1 cellular context compared by ENCODE assay signal in the genomic region with DNA sequence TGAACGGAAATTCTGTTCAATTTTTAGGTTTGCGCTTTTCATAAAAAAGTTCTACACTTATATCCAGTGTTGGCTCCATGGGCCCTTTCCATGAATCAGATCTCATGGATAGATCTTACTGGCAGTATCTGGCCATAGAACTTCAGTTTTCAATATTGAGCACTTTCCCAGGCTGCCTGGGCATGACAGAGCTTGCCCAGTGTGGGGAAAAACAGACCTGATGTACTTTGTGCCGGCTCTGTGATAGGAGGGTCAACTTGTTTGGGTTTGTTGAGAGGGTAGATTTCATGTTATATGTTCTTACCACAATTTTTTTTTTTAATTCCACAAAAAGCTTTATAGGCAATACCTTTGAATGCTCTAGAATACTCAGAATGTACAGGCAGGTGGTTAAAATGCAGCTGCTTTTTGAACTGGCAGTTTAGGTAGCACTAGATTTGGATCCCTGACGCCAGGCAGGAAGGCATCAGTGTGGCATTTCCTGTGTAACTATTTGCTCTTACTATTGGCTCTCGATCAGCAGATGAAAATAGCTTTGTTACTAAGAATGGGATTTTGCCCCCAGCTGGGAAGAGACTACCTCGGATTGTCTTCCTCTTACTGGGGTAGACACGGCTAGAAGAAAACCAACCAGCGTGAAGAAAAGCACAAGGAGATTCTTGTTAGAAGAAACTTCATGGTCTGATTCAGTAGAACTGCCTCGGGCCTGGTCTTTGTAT.
TF ChIP-seq lines count a peak whose summit lies in the region.

No MANE protein-coding gene starts in this region.

TF ChIP-seq in GM12878, 131 proteins besides CTCF, POLR2A, EP300 and RAD21 (continued from another document and continues in another):
- TF ChIP-seq, protein P1, sequence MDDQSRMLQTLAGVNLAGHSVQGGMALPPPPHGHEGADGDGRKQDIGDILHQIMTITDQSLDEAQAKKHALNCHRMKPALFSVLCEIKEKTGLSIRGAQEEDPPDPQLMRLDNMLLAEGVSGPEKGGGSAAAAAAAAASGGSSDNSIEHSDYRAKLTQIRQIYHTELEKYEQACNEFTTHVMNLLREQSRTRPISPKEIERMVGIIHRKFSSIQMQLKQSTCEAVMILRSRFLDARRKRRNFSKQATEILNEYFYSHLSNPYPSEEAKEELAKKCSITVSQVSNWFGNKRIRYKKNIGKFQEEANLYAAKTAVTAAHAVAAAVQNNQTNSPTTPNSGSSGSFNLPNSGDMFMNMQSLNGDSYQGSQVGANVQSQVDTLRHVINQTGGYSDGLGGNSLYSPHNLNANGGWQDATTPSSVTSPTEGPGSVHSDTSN (IDR thresholded peaks at IDR 0.05; ENCODE audit: insufficient replicate concordance, low read depth, low read length): no peak
- no peak for TF ChIP-seq ZNF622 (IDR thresholded peaks at IDR 0.05)
- no peak for TF ChIP-seq SMARCA5 (IDR thresholded peaks at IDR 0.05)
- TF ChIP-seq SUPT20H (IDR thresholded peaks at IDR 0.05; ENCODE audit: borderline replicate concordance, control insufficient read depth, low read depth, low read length): no peak
- TF ChIP-seq ZNF217 (IDR thresholded peaks at IDR 0.05): no peak
- no peak for TF ChIP-seq MYC (IDR thresholded peaks at IDR 0.05; ENCODE audit: insufficient read depth, insufficient read length, insufficient replicate concordance, low read length, severe bottlenecking)
- no peak for TF ChIP-seq ZNF384 (IDR thresholded peaks at IDR 0.05; ENCODE audit: borderline replicate concordance, low read depth, low read length)
- no peak for TF ChIP-seq HDGF (IDR thresholded peaks at IDR 0.05)
- TF ChIP-seq, protein P2, sequence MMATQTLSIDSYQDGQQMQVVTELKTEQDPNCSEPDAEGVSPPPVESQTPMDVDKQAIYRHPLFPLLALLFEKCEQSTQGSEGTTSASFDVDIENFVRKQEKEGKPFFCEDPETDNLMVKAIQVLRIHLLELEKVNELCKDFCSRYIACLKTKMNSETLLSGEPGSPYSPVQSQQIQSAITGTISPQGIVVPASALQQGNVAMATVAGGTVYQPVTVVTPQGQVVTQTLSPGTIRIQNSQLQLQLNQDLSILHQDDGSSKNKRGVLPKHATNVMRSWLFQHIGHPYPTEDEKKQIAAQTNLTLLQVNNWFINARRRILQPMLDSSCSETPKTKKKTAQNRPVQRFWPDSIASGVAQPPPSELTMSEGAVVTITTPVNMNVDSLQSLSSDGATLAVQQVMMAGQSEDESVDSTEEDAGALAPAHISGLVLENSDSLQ (IDR thresholded peaks at IDR 0.05): no peak
- TF ChIP-seq EED (IDR thresholded peaks at IDR 0.05; ENCODE audit: low read depth): 0 out of 2 replicates have a peak, but pooled peaks have one; percentile 34
- no peak for TF ChIP-seq PML (IDR thresholded peaks at IDR 0.05; ENCODE audit: low read length)
- TF ChIP-seq ZNF274 (IDR thresholded peaks at IDR 0.05; ENCODE audit: insufficient read depth, insufficient read length): no peak
- no peak for TF ChIP-seq TCF7 (IDR thresholded peaks at IDR 0.05; ENCODE audit: borderline replicate concordance)
- no peak for TF ChIP-seq ESRRA (IDR thresholded peaks at IDR 0.05; ENCODE audit: low read length)
- TF ChIP-seq, protein P3, sequence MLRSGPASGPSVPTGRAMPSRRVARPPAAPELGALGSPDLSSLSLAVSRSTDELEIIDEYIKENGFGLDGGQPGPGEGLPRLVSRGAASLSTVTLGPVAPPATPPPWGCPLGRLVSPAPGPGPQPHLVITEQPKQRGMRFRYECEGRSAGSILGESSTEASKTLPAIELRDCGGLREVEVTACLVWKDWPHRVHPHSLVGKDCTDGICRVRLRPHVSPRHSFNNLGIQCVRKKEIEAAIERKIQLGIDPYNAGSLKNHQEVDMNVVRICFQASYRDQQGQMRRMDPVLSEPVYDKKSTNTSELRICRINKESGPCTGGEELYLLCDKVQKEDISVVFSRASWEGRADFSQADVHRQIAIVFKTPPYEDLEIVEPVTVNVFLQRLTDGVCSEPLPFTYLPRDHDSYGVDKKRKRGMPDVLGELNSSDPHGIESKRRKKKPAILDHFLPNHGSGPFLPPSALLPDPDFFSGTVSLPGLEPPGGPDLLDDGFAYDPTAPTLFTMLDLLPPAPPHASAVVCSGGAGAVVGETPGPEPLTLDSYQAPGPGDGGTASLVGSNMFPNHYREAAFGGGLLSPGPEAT (IDR thresholded peaks at IDR 0.05; ENCODE audit: low read depth): no peak
- TF ChIP-seq, protein P4, sequence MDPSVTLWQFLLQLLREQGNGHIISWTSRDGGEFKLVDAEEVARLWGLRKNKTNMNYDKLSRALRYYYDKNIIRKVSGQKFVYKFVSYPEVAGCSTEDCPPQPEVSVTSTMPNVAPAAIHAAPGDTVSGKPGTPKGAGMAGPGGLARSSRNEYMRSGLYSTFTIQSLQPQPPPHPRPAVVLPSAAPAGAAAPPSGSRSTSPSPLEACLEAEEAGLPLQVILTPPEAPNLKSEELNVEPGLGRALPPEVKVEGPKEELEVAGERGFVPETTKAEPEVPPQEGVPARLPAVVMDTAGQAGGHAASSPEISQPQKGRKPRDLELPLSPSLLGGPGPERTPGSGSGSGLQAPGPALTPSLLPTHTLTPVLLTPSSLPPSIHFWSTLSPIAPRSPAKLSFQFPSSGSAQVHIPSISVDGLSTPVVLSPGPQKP (IDR thresholded peaks at IDR 0.05; ENCODE audit: low read depth, low read length): no peak
- no peak for TF ChIP-seq SIX5 (IDR thresholded peaks at IDR 0.05; ENCODE audit: low read depth, low read length, severe bottlenecking)
- TF ChIP-seq FOXK2 (IDR thresholded peaks at IDR 0.05): no peak
- TF ChIP-seq TARDBP (IDR thresholded peaks at IDR 0.05; ENCODE audit: borderline replicate concordance): no peak
- TF ChIP-seq ETV6 (conservative IDR thresholded peaks at IDR 0.05 in 1 of 2, IDR thresholded peaks at IDR 0.05 in 1 of 2; ENCODE audit: borderline replicate concordance in 1 of 2, low read depth in 1 of 2): peak in 1 of 2 experiments; percentile 42; a peak in 2 of 4 replicates
- TF ChIP-seq CHD4 (IDR thresholded peaks at IDR 0.05): no peak
- TF ChIP-seq, protein P5, sequence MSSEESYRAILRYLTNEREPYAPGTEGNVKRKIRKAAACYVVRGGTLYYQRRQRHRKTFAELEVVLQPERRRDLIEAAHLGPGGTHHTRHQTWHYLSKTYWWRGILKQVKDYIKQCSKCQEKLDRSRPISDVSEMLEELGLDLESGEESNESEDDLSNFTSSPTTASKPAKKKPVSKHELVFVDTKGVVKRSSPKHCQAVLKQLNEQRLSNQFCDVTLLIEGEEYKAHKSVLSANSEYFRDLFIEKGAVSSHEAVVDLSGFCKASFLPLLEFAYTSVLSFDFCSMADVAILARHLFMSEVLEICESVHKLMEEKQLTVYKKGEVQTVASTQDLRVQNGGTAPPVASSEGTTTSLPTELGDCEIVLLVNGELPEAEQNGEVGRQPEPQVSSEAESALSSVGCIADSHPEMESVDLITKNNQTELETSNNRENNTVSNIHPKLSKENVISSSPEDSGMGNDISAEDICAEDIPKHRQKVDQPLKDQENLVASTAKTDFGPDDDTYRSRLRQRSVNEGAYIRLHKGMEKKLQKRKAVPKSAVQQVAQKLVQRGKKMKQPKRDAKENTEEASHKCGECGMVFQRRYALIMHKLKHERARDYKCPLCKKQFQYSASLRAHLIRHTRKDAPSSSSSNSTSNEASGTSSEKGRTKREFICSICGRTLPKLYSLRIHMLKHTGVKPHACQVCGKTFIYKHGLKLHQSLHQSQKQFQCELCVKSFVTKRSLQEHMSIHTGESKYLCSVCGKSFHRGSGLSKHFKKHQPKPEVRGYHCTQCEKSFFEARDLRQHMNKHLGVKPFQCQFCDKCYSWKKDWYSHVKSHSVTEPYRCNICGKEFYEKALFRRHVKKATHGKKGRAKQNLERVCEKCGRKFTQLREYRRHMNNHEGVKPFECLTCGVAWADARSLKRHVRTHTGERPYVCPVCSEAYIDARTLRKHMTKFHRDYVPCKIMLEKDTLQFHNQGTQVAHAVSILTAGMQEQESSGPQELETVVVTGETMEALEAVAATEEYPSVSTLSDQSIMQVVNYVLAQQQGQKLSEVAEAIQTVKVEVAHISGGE (CRISPR knock-in tag; IDR thresholded peaks at IDR 0.05): no peak
- peak; percentile 38; the same call in 1 of the 2 replicates for TF ChIP-seq NFIC (IDR thresholded peaks at IDR 0.05; ENCODE audit: low read depth, low read length)
- no peak for TF ChIP-seq IRF4 (IDR thresholded peaks at IDR 0.05; ENCODE audit: low read depth, low read length)
- TF ChIP-seq HCFC1 (IDR thresholded peaks at IDR 0.05; ENCODE audit: low read length): no peak
- TF ChIP-seq CREB1 (IDR thresholded peaks at IDR 0.05; ENCODE audit: low read depth): peak; percentile 33; the same call in 1 of the 2 replicates
- no peak for TF ChIP-seq YY1 (IDR thresholded peaks at IDR 0.05; ENCODE audit: low read depth, low read length)
- TF ChIP-seq ZNF207 (IDR thresholded peaks at IDR 0.05; ENCODE audit: borderline replicate concordance): no peak
- no peak for TF ChIP-seq RCOR1 (conservative IDR thresholded peaks at IDR 0.05; ENCODE audit: low read depth, low read length)
- TF ChIP-seq, protein P6, sequence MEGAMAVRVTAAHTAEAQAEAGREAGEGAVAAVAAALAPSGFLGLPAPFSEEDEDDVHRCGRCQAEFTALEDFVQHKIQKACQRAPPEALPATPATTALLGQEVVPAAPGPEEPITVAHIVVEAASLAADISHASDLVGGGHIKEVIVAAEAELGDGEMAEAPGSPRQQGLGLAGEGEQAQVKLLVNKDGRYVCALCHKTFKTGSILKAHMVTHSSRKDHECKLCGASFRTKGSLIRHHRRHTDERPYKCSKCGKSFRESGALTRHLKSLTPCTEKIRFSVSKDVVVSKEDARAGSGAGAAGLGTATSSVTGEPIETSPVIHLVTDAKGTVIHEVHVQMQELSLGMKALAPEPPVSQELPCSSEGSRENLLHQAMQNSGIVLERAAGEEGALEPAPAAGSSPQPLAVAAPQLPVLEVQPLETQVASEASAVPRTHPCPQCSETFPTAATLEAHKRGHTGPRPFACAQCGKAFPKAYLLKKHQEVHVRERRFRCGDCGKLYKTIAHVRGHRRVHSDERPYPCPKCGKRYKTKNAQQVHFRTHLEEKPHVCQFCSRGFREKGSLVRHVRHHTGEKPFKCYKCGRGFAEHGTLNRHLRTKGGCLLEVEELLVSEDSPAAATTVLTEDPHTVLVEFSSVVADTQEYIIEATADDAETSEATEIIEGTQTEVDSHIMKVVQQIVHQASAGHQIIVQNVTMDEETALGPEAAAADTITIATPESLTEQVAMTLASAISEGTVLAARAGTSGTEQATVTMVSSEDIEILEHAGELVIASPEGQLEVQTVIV (IDR thresholded peaks at IDR 0.05; ENCODE audit: borderline replicate concordance, partially characterized antibody): no peak
- TF ChIP-seq CHD2 (IDR thresholded peaks at IDR 0.05; ENCODE audit: borderline replicate concordance, low read depth, low read length): no peak
- no peak for TF ChIP-seq ZSCAN29 (IDR thresholded peaks at IDR 0.05)
- TF ChIP-seq, protein P7, sequence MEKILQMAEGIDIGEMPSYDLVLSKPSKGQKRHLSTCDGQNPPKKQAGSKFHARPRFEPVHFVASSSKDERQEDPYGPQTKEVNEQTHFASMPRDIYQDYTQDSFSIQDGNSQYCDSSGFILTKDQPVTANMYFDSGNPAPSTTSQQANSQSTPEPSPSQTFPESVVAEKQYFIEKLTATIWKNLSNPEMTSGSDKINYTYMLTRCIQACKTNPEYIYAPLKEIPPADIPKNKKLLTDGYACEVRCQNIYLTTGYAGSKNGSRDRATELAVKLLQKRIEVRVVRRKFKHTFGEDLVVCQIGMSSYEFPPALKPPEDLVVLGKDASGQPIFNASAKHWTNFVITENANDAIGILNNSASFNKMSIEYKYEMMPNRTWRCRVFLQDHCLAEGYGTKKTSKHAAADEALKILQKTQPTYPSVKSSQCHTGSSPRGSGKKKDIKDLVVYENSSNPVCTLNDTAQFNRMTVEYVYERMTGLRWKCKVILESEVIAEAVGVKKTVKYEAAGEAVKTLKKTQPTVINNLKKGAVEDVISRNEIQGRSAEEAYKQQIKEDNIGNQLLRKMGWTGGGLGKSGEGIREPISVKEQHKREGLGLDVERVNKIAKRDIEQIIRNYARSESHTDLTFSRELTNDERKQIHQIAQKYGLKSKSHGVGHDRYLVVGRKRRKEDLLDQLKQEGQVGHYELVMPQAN (conservative IDR thresholded peaks at IDR 0.05): no peak
- TF ChIP-seq CEBPB (IDR thresholded peaks at IDR 0.05; ENCODE audit: borderline replicate concordance in 1 of 2, low read depth in 2 of 2, low read length in 2 of 2): no peak
- TF ChIP-seq SUZ12 (IDR thresholded peaks at IDR 0.05; ENCODE audit: unreplicated experiment): no peak
- TF ChIP-seq SPI1 (IDR thresholded peaks at IDR 0.05; ENCODE audit: borderline replicate concordance, insufficient read depth, low read depth, low read length): peak; percentile 16; the same call in 1 of the 2 replicates
- TF ChIP-seq CBX3 (IDR thresholded peaks at IDR 0.05; ENCODE audit: borderline replicate concordance, low read depth): no peak
- no peak for TF ChIP-seq ZZZ3 (IDR thresholded peaks at IDR 0.05; ENCODE audit: control insufficient read depth, insufficient read length, low read depth)
- no peak for TF ChIP-seq FOS (IDR thresholded peaks at IDR 0.05; ENCODE audit: borderline replicate concordance, extremely low read depth, insufficient read length)
- TF ChIP-seq NBN (IDR thresholded peaks at IDR 0.05): no peak
- TF ChIP-seq STAT1 (conservative IDR thresholded peaks at IDR 0.05): no peak
- TF ChIP-seq, protein P8, sequence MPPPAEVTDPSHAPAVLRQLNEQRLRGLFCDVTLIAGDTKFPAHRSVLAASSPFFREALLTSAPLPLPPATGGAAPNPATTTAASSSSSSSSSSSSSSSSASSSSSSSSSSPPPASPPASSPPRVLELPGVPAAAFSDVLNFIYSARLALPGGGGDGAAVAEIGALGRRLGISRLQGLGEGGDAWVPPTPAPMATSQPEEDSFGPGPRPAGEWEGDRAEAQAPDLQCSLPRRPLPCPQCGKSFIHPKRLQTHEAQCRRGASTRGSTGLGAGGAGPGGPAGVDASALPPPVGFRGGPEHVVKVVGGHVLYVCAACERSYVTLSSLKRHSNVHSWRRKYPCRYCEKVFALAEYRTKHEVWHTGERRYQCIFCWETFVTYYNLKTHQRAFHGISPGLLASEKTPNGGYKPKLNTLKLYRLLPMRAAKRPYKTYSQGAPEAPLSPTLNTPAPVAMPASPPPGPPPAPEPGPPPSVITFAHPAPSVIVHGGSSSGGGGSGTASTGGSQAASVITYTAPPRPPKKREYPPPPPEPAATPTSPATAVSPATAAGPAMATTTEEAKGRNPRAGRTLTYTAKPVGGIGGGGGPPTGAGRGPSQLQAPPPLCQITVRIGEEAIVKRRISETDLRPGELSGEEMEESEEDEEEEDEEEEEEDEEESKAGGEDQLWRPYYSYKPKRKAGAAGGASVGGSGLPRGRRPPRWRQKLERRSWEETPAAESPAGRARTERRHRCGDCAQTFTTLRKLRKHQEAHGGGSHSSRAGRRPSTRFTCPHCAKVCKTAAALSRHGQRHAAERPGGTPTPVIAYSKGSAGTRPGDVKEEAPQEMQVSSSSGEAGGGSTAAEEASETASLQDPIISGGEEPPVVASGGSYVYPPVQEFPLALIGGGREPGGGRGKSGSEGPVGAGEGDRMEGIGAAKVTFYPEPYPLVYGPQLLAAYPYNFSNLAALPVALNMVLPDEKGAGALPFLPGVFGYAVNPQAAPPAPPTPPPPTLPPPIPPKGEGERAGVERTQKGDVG (CRISPR knock-in tag; IDR thresholded peaks at IDR 0.05): no peak
- TF ChIP-seq LARP7 (IDR thresholded peaks at IDR 0.05): no peak
- TF ChIP-seq SMC3 (IDR thresholded peaks at IDR 0.05; ENCODE audit: borderline replicate concordance, low read length): no peak
- TF ChIP-seq, protein P9, sequence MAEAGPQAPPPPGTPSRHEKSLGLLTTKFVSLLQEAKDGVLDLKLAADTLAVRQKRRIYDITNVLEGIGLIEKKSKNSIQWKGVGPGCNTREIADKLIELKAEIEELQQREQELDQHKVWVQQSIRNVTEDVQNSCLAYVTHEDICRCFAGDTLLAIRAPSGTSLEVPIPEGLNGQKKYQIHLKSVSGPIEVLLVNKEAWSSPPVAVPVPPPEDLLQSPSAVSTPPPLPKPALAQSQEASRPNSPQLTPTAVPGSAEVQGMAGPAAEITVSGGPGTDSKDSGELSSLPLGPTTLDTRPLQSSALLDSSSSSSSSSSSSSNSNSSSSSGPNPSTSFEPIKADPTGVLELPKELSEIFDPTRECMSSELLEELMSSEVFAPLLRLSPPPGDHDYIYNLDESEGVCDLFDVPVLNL (IDR thresholded peaks at IDR 0.05; ENCODE audit: low read depth, low read length): no peak
